In the genomic region with DNA sequence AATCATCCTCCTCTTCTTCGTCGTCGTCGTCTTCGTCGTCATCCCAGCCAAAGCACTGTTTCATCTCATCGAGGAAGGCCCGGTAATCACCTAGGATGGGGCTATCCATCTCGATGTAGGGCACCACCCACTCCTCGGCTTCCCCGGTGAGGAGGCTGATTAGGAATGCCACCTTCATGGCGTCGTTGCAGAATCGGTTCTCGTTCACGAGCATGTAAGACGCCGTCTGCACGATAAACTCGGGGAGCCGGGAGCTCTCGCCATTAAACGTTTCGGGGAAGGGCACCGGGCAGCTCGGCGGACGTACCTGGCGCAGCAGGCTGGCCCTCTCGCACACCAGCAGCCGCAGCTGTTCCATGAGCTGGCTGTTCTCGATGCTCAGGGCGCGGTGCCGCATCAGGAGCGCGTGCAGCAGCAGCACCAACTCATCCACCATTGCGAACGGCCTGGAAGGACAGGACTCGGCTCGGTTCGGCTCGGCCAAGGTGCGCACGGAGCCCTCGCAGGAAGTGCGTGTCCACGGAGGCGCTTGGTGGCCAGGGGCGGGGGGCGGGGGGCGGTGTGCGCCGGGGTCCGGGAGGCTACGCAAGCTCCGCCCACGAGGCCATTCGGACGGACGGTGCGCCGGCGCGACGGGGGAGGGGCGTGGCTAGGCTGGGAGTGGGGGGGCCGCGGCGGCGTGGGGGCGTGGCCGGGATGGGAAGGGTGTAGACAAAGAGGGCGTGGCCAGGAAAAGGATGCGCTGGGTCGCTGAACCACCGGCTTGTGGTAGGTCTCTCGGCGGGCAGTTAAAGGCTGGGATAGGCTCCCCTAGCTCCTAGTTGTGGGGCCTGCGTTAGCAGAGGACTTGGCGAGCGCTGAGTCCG, we compare ENCODE assay signal across 8 cellular contexts. TPM values are rescaled to one million over a fixed set of nuclear protein-coding genes. Genes with fewer than 3 reads are reported as not detected.
DNase-seq lines count a peak whose midpoint lies in the region; ATAC-seq and TF ChIP-seq lines count a peak whose summit lies in the region.

A gene (minus strand): TSS at position 544 of the 866 bp plus-strand sequence. CDS start 108 bp downstream, at position 436.

- H3K4me1 Mint-ChIP-seq in activated T-cell treated with anti-CD3 and anti-CD28 coated beads, Interleukin-2, amount 50 U/mL, for 24 hours (ENCODE audit: low read depth), result peaks cover 8% of the 10 kb centered on the region

- DNase-seq in GM04503 (ENCODE audit: low read depth) (peak; percentile 10), NCI-H524 (lab: John Stamatoyannopoulos, UW) (peak; percentile 79 to 90), epithelial cell of esophagus (ENCODE audit: low read depth) (peak; percentile 79)
- DNase-seq in activated T-cell treated with anti-CD3 and anti-CD28 coated beads, Interleukin-2, amount 50 U/mL, for 24 hours, result peak; percentile 82
- DNase-seq in stimulated activated CD8-positive, alpha-beta memory T cell treated with anti-CD3 and anti-CD28 coated beads, Interleukin-15, amount 100 ng/mL, for 24 hours (ENCODE audit: low read depth), result peak; percentile 43

- no peak for TF ChIP-seq CTCF in epithelial cell of esophagus (IDR thresholded peaks at IDR 0.05; ENCODE audit: insufficient read depth, low read depth, low read length, missing control alignments)

- no peaks in the 10 kb centered on the region for H3K9me3 ChIP-seq in mononuclear cell (ENCODE audit: low read depth, low read length)

- H3K27me3 ChIP-seq in mononuclear cell (ENCODE audit: insufficient read depth, low read length), result no peaks in the 10 kb centered on the region

- ATAC-seq in GM21381 (IDR thresholded peaks at IDR 0.05; ENCODE audit: unreplicated experiment) (no peak), GM19455 (IDR thresholded peaks at IDR 0.05; ENCODE audit: unreplicated experiment) (no peak)

- H3K27ac Mint-ChIP-seq in activated T-cell treated with anti-CD3 and anti-CD28 coated beads, Interleukin-2, amount 50 U/mL, for 24 hours, result no peak within 1 kb of the TSS

- no peaks in the 10 kb centered on the region for H3K4me1 ChIP-seq in mononuclear cell (ENCODE audit: insufficient read depth, low read length)

- H3K27me3 Mint-ChIP-seq in activated T-cell treated with anti-CD3 and anti-CD28 coated beads, Interleukin-2, amount 50 U/mL, for 24 hours, result peaks cover 25% of the 10 kb centered on the region

- no peaks in the 10 kb centered on the region for H3K36me3 Mint-ChIP-seq in activated T-cell treated with anti-CD3 and anti-CD28 coated beads, Interleukin-2, amount 50 U/mL, for 24 hours (ENCODE audit: low read depth)

- H3K4me3 ChIP-seq in epithelial cell of esophagus (ENCODE audit: low read length), result peak within 1 kb of the TSS; percentile 61
- peak within 1 kb of the TSS; percentile 28 for H3K4me3 ChIP-seq in mononuclear cell (ENCODE audit: low read length)

- H3K9me3 Mint-ChIP-seq in activated T-cell treated with anti-CD3 and anti-CD28 coated beads, Interleukin-2, amount 50 U/mL, for 24 hours, result no peaks in the 10 kb centered on the region

- peak within 1 kb of the TSS; percentile 74 for H3K4me3 Mint-ChIP-seq in activated T-cell treated with anti-CD3 and anti-CD28 coated beads, Interleukin-2, amount 50 U/mL, for 24 hours

RNA-seq across cellular contexts. Expression of the gene that starts here (rescaled TPM):
- 1.5 TPM for total RNA-seq in mononuclear cell

Comparison
In these comparisons a context has a peak if more than half of its experiments do, and no peak if none do; other contexts are left out.
1. DNase-seq: peak in every context shown above with its lines; median percentile 84 in NCI-H524; 82 in activated T-cell treated with anti-CD3 and anti-CD28 coated beads, Interleukin-2, amount 50 U/mL, for 24 hours; 79 in epithelial cell of esophagus; 43 in stimulated activated CD8-positive, alpha-beta memory T cell treated with anti-CD3 and anti-CD28 coated beads, Interleukin-15, amount 100 ng/mL, for 24 hours; 10 in GM04503.